In genomic region chr10:116796469-116796868, GRCh38 we compare ENCODE assay signal across 16 cellular contexts. TPM values are rescaled to one million over a fixed set of nuclear protein-coding genes. Genes with fewer than 3 reads are reported as not detected.
"Had no signal": no experiment of that assay in that cellular context is flagged by ENCODE, and none has a peak within 500 bp of the region (broad histone marks: within the 10 kb centered on the region; RNA-seq: fewer than 3 reads in every experiment).

No MANE protein-coding gene starts in this region.

- H3K4me1 ChIP-seq: gastroesophageal sphincter, heart right ventricle, left lung, right atrium auricular region, stomach, upper lobe of left lung had no signal

- H3K27ac ChIP-seq: gastroesophageal sphincter, heart right ventricle, left lung, right atrium auricular region, stomach, upper lobe of left lung had no signal

- H3K4me3 Mint-ChIP-seq: activated CD4-positive, alpha-beta T cell treated with anti-CD3 and anti-CD28 coated beads, Interleukin-2, amount 10 ng/mL, durations not matched to agents 24 days and 14 days; activated naive CD4-positive, alpha-beta T cell treated with anti-CD3 and anti-CD28 coated beads, Interleukin-2, amount 50 U/mL, for 24 hours; activated T-cell treated with anti-CD3 and anti-CD28 coated beads, Interleukin-2, amount 50 U/mL, for 72 hours; dendritic cell treated with granulocyte-macrophage colony-stimulating factor and Interleukin-4, amounts not matched to agents 40 ng/mL and 50 ng/mL, for 4 days; neural crest cell had no signal

- H3K27me3 ChIP-seq: right atrium auricular region, upper lobe of left lung had no signal

- H3K27ac Mint-ChIP-seq: activated CD4-positive, alpha-beta T cell treated with anti-CD3 and anti-CD28 coated beads, Interleukin-2, amount 10 ng/mL, durations not matched to agents 24 days and 14 days; activated naive CD4-positive, alpha-beta T cell treated with anti-CD3 and anti-CD28 coated beads, Interleukin-2, amount 50 U/mL, for 24 hours; activated T-cell treated with anti-CD3 and anti-CD28 coated beads, Interleukin-2, amount 50 U/mL, for 72 hours; dendritic cell treated with granulocyte-macrophage colony-stimulating factor and Interleukin-4, amounts not matched to agents 40 ng/mL and 50 ng/mL, for 4 days; progenitor cell of endocrine pancreas had no signal

- H3K4me1 Mint-ChIP-seq: activated CD4-positive, alpha-beta T cell treated with anti-CD3 and anti-CD28 coated beads, Interleukin-2, amount 10 ng/mL, durations not matched to agents 24 days and 14 days; activated naive CD4-positive, alpha-beta T cell treated with anti-CD3 and anti-CD28 coated beads, Interleukin-2, amount 50 U/mL, for 24 hours; neural crest cell had no signal

- H3K36me3 Mint-ChIP-seq: activated naive CD4-positive, alpha-beta T cell treated with anti-CD3 and anti-CD28 coated beads, Interleukin-2, amount 50 U/mL, for 24 hours had no signal

- H3K9me3 Mint-ChIP-seq: activated CD4-positive, alpha-beta T cell treated with anti-CD3 and anti-CD28 coated beads, Interleukin-2, amount 10 ng/mL, durations not matched to agents 24 days and 14 days; activated naive CD4-positive, alpha-beta T cell treated with anti-CD3 and anti-CD28 coated beads, Interleukin-2, amount 50 U/mL, for 24 hours; dendritic cell treated with granulocyte-macrophage colony-stimulating factor and Interleukin-4, amounts not matched to agents 40 ng/mL and 50 ng/mL, for 4 days; neural crest cell had no signal

RNA-seq across cellular contexts. Expression of gene ENO4, which starts 52.8 kb away (rescaled TPM):
- total RNA-seq: activated CD4-positive, alpha-beta T cell treated with anti-CD3 and anti-CD28 coated beads, Interleukin-2, amount 10 ng/mL, durations not matched to agents 24 days and 14 days; activated CD8-positive, alpha-beta memory T cell treated with anti-CD3 and anti-CD28 coated beads for 36 hours; activated T-cell treated with anti-CD3 and anti-CD28 coated beads, Interleukin-2, amount 50 U/mL, for 72 hours; esophagus mucosa; mammary epithelial cell; skeletal muscle tissue had no signal
- polyA plus RNA-seq: heart right ventricle had no signal

RNA-seq across cellular contexts. Expression of gene HSPA12A, which starts 54.1 kb away (rescaled TPM):
- total RNA-seq: activated CD4-positive, alpha-beta T cell treated with anti-CD3 and anti-CD28 coated beads, Interleukin-2, amount 10 ng/mL, durations not matched to agents 24 days and 14 days; activated CD8-positive, alpha-beta memory T cell treated with anti-CD3 and anti-CD28 coated beads for 36 hours had no signal
